Comparison of ENCODE assay signal across 19 cellular contexts in genomic region chr10:17340144-17340829, GRCh38.
DNase-seq lines count a peak whose midpoint lies in the region; ATAC-seq, FAIRE-seq and TF ChIP-seq lines count a peak whose summit lies in the region.
"Had no signal": no experiment of that assay in that cellular context is flagged by ENCODE, and none has a peak within 500 bp of the region (broad histone marks: within the 10 kb centered on the region; RNA-seq: fewer than 3 reads in every experiment).

No MANE protein-coding gene starts in this region.

- no peak for TF ChIP-seq RAD21 in A549 (conservative IDR thresholded peaks at IDR 0.05 in 1 of 2, IDR thresholded peaks at IDR 0.05 in 1 of 2)
- TF ChIP-seq RAD21 in K562 (CRISPR knock-in tag; conservative IDR thresholded peaks at IDR 0.05 in 1 of 2, IDR thresholded peaks at IDR 0.05 in 1 of 2), result no peak

- no peaks in the 10 kb centered on the region for H3K9me1 ChIP-seq in K562 (ENCODE audit: control insufficient read depth, insufficient read depth, low read length)

- POLR2A ChIA-PET in A549 (lab: Yijun Ruan, JAX) (no interaction called here), K562 (lab: Yijun Ruan, JAX) (no interaction called here)

- in situ Hi-C loops in Caki2 (cut with HindIII; ENCODE audit: low pct_unique_long_range_greater_than_20kb, low sequenced_read_pairs), result no loop called here
- in situ Hi-C loops in K562 (cut with MboI), result no loop called here

- H3K9me3 ChIP-seq in A549, result peaks cover 15% of the 10 kb centered on the region; the same call in 2 of the 3 replicates
- H3K9me3 ChIP-seq in K562 (replicated peaks; ENCODE audit: control insufficient read depth, insufficient read depth, low read depth, low read length), result peaks cover 17% of the 10 kb centered on the region
- H3K9me3 ChIP-seq in lower lobe of right lung, result peaks cover 15% of the 10 kb centered on the region

- no peak for ATAC-seq in A549
- ATAC-seq in K562, result no peak
- no peak for ATAC-seq in lower lobe of right lung
- ATAC-seq: HCT116 had no signal

- H3K79me2 ChIP-seq in K562 (ENCODE audit: control insufficient read depth, insufficient read depth, low read length), result no peaks in the 10 kb centered on the region

- DNase-seq in A549 (ENCODE audit: low read depth in 1 of 2, low spot score in 1 of 2) (no peak), Caki2 (ENCODE audit: low read depth) (peak; percentile 24), K562 (ENCODE audit: extremely low read depth in 1 of 4, low spot score in 3 of 4) (no peak), islet precursor cell (peak; percentile 70), lower lobe of right lung (no peak), NCI-H1048 (lab: John Stamatoyannopoulos, UW) (no peak), NCI-H345 treated with DMSO at 0.1 percent for 48 hours (lab: John Stamatoyannopoulos, UW; ENCODE audit: unreplicated experiment) (no peak)
- DNase-seq: Calu3; CD4-positive, alpha-beta memory T cell; GOT3; H7; Kasumi-1; KG1 had no signal

- H3K27ac ChIP-seq in A549 (no peak overlapping the region), K562 (ENCODE audit: extremely low read depth, low read depth, low read length) (no peak overlapping the region), lower lobe of right lung (no peak overlapping the region)
- H3K27ac ChIP-seq: BLaER1, HL-60 had no signal

- FAIRE-seq in A549 (lab: Jason Lieb, UNC) (no peak), K562 (lab: Jason Lieb, UNC) (no peak)
- FAIRE-seq: G401.6, GM12891, HTR-8/SVneo had no signal

- no peaks in the 10 kb centered on the region for H4K20me1 ChIP-seq in K562 (replicated peaks; ENCODE audit: control insufficient read depth, insufficient read depth, low read length)
- H4K20me1 ChIP-seq: BLaER1 had no signal

- TF ChIP-seq CTCF in A549 (IDR thresholded peaks at IDR 0.05) (no peak), K562 (IDR thresholded peaks at IDR 0.05 in 2 of 3, conservative IDR thresholded peaks at IDR 0.05 in 1 of 3; ENCODE audit: insufficient read depth in 2 of 3, low read depth in 1 of 3, low read length in 3 of 3) (no peak), lower lobe of right lung (IDR thresholded peaks at IDR 0.05) (no peak)

- no peak for TF ChIP-seq EP300 in A549 (IDR thresholded peaks at IDR 0.05)
- TF ChIP-seq EP300 in K562 (IDR thresholded peaks at IDR 0.05; ENCODE audit: low read length), result no peak

- H3K4me2 ChIP-seq in A549, result no peak overlapping the region
- no peak overlapping the region for H3K4me2 ChIP-seq in K562 (ENCODE audit: insufficient read depth, low read length)
- H3K4me2 ChIP-seq: BLaER1 had no signal

- H3K4me3 ChIP-seq in A549 (no peak overlapping the region), K562 (no peak overlapping the region), lower lobe of right lung (no peak overlapping the region)
- H3K4me3 ChIP-seq: BLaER1 had no signal

- no peaks in the 10 kb centered on the region for H3K4me1 ChIP-seq in A549
- no peaks in the 10 kb centered on the region for H3K4me1 ChIP-seq in K562 (replicated peaks in 1 of 2; ENCODE audit: control insufficient read depth in 2 of 2, insufficient read depth in 2 of 2, low read length in 2 of 2)
- no peaks in the 10 kb centered on the region for H3K4me1 ChIP-seq in lower lobe of right lung
- H3K4me1 ChIP-seq: BLaER1 had no signal

- H3K27me3 ChIP-seq in K562 (ENCODE audit: control insufficient read depth in 2 of 2, insufficient read depth in 2 of 2, low read length in 2 of 2), result no peaks in the 10 kb centered on the region
- H3K27me3 ChIP-seq in lower lobe of right lung (ENCODE audit: low read depth), result no peaks in the 10 kb centered on the region
- H3K27me3 ChIP-seq: BLaER1 had no signal

- H3K36me3 ChIP-seq in K562 (ENCODE audit: control insufficient read depth, insufficient read depth, low read length) (no peaks in the 10 kb centered on the region), lower lobe of right lung (no peaks in the 10 kb centered on the region)
- H3K36me3 ChIP-seq: BLaER1 had no signal

- no TSS peak for BruUV-seq in K562 (replicated peaks; lab: Mats Ljungman, UMichigan)

- no peak overlapping the region for H3K9ac ChIP-seq in K562 (ENCODE audit: insufficient read depth in 1 of 2, low read depth in 2 of 2, low read length in 2 of 2)
- H3K9ac ChIP-seq: BLaER1 had no signal

- no peak for TF ChIP-seq POLR2A in A549 (IDR thresholded peaks at IDR 0.05; ENCODE audit: low read length)
- no peak for TF ChIP-seq POLR2A in K562 (conservative IDR thresholded peaks at IDR 0.05)

- CTCF ChIA-PET in A549 (lab: Yijun Ruan, JAX) (no interaction called here), K562 (lab: Yijun Ruan, JAX; ENCODE audit: low intra/inter-chr PET ratio) (no interaction called here)

- intact Hi-C loops in K562 (cut with micrococcal nuclease) (no loop called here), lower lobe of right lung (cut with DNase I) (no loop called here)

- no peak overlapping the region for H2AFZ ChIP-seq in K562 (ENCODE audit: low read depth, low read length)

- 31% methylated on average over 13 of the region's 13 CpGs for WGBS in A549 (ENCODE audit: missing lambda C conversion rate)
- 65% methylated on average over 13 of the region's 13 CpGs for WGBS in K562 (ENCODE audit: insufficient coverage, low coverage, missing lambda C conversion rate)

TF ChIP-seq in A549, 52 proteins besides CTCF, POLR2A, EP300 and RAD21:
- TF ChIP-seq RARB (CRISPR knock-in tag; IDR thresholded peaks at IDR 0.05) (no peak), USF2 (IDR thresholded peaks at IDR 0.05) (peak; percentile 63; the same call in 1 of the 2 replicates)

TF ChIP-seq in K562, 482 proteins besides CTCF, POLR2A, EP300 and RAD21 (continues in another document):
- TF ChIP-seq AFF1 (IDR thresholded peaks at IDR 0.05; ENCODE audit: low read depth in 1 of 2, partially characterized antibody in 2 of 2) (peak in 1 of 2 experiments; percentile 37), TOE1 (IDR thresholded peaks at IDR 0.05; ENCODE audit: borderline replicate concordance) (0 out of 2 replicates have a peak, but pooled peaks have one; percentile 20), TOE1 (CRISPR knock-in tag; IDR thresholded peaks at IDR 0.05; ENCODE audit: borderline replicate concordance, low read depth) (no peak), RUNX1 (IDR thresholded peaks at IDR 0.05; ENCODE audit: low read depth) (no peak), JUND (IDR thresholded peaks at IDR 0.05; ENCODE audit: borderline replicate concordance, low read depth, low read length) (0 out of 2 replicates have a peak, but pooled peaks have one; percentile 14), JUND (tag; IDR thresholded peaks at IDR 0.05; ENCODE audit: borderline replicate concordance, low read depth, low read length) (no peak), SFPQ (IDR thresholded peaks at IDR 0.05; ENCODE audit: low read depth, low read length) (no peak), ATF3 (IDR thresholded peaks at IDR 0.05) (peak; percentile 39), ATF3 (CRISPR knock-in tag; conservative IDR thresholded peaks at IDR 0.05) (no peak), CC2D1A (IDR thresholded peaks at IDR 0.05) (0 out of 2 replicates have a peak, but pooled peaks have one; percentile 48)

Comparison
In these comparisons a context has a peak if more than half of its experiments do, and no peak if none do; other contexts are left out.
1. DNase-seq: peak in Caki2 (single experiment) and islet precursor cell (single experiment); none in A549 (0 of 2), K562 (0 of 4), lower lobe of right lung (single experiment), NCI-H1048 (single experiment) and NCI-H345 treated with DMSO at 0.1 percent for 48 hours (single experiment).
2. Of the 35 proteins assayed by ChIP-seq in both K562 and A549: peak only in K562: none; only in A549: USF2; in both: none; in neither: 34.